10 cellular contexts compared by ENCODE assay signal in the genomic region with DNA sequence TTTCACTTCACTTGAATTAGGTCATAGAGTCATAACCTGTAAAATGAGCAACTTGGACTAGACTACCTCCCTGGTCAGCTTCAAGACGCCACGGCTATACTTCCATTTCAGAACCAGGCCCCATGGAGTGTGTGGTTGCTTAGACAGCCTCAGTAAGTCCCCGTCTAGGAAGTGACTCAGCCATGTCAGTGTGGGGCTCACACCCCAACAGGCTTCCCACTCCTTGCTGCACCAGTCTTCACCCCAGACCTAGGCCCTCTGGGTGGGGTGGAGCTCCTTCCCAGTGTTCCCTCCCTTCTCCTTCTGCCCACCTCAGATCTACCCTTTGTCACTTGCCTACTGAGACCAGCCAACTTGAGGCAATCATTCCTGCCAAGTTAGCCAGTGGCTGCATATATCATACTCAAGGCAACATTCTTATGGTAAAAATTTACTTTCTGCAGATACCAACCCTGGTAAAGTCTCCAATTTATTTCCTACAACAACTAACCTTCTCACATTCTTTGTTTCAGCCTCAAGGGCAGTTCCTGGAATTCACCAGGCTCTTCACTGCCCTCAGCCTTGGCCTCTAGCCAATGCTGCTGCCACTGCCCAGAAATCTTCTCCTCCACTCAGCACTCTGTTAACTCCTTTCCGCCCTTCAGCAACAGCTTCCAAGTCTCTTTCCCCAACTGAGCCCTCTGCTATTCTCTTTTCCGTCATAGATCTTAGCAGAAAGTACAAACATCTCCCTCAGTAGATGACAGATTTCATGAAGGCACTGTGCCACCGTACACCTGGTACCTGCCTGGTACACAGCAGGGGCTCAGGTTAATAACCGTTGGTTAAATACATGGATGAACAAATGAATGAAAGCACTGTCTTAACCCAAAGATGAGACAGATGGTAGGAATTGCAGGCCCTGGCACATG. TPM values are rescaled to one million over a fixed set of nuclear protein-coding genes. Genes with fewer than 3 reads are reported as not detected.
DNase-seq lines count a peak whose midpoint lies in the region; FAIRE-seq and TF ChIP-seq lines count a peak whose summit lies in the region.
"Had no signal": no experiment of that assay in that cellular context is flagged by ENCODE, and none has a peak within 500 bp of the region (broad histone marks: within the 10 kb centered on the region; RNA-seq: fewer than 3 reads in every experiment).

No MANE protein-coding gene starts in this region.

- CTCF ChIA-PET in Calu3 (lab: Charles Lee): no interaction called here

- peaks cover 2% of the 10 kb centered on the region for H3K4me1 ChIP-seq in neural progenitor cell

- no peaks in the 10 kb centered on the region for H4K20me1 ChIP-seq in neural progenitor cell (ENCODE audit: low read depth)

- BruUV-seq in Calu3 (replicated peaks; lab: Mats Ljungman, UMichigan): no TSS peak

- H3K27ac ChIP-seq in neural progenitor cell: no peak overlapping the region

- H3K4me3 ChIP-seq in choroid plexus epithelial cell (ENCODE audit: low read depth, low read length) (no peak overlapping the region), neural progenitor cell (no peak overlapping the region)

- no peaks in the 10 kb centered on the region for H3K9me3 ChIP-seq in neural progenitor cell (ENCODE audit: low read depth)

- H3F3A ChIP-seq in neural progenitor cell (ENCODE audit: low read depth): no peaks in the 10 kb centered on the region

- intact Hi-C loops in Calu3 (cut with micrococcal nuclease; ENCODE audit: unreplicated experiment): loop anchor here (2.0 to 10.0 kb wide), 2 partner anchors 26 to 88 kb away; no protein-coding TSS in a partner anchor

- peak overlapping the region; percentile 9 for H3K27ac Mint-ChIP-seq in Calu3 (ENCODE audit: unreplicated experiment)
- H3K27ac Mint-ChIP-seq in neural progenitor cell: no peak overlapping the region
- H3K27ac Mint-ChIP-seq: T-helper 1 cell treated with Interleukin-12 subunit alpha and Interleukin-12 subunit beta and Interleukin-4 antibody, amounts not matched to agents 30 μg/mL and 1 μg/mL, for 36 hours had no signal

- H3K27me3 Mint-ChIP-seq in Calu3 (ENCODE audit: unreplicated experiment) (peaks cover 8% of the 10 kb centered on the region), neural progenitor cell (ENCODE audit: insufficient read depth, low read depth) (peaks cover 3% of the 10 kb centered on the region)

- H3K36me3 Mint-ChIP-seq in Calu3 (ENCODE audit: insufficient read depth, unreplicated experiment) (no peaks in the 10 kb centered on the region), neural progenitor cell (no peaks in the 10 kb centered on the region)

- H3K4me3 Mint-ChIP-seq in Calu3 (ENCODE audit: low read depth, unreplicated experiment): peak overlapping the region; percentile 3
- H3K4me3 Mint-ChIP-seq in neural progenitor cell: no peak overlapping the region
- H3K4me3 Mint-ChIP-seq: T-helper 1 cell treated with Interleukin-12 subunit alpha and Interleukin-12 subunit beta and Interleukin-4 antibody, amounts not matched to agents 30 μg/mL and 1 μg/mL, for 36 hours had no signal

- H3K9ac ChIP-seq in neural progenitor cell: no peak overlapping the region

- H3K9me3 Mint-ChIP-seq in Calu3 (ENCODE audit: low read depth, unreplicated experiment) (no peaks in the 10 kb centered on the region), neural progenitor cell (no peaks in the 10 kb centered on the region)
- H3K9me3 Mint-ChIP-seq: T-helper 1 cell treated with Interleukin-12 subunit alpha and Interleukin-12 subunit beta and Interleukin-4 antibody, amounts not matched to agents 30 μg/mL and 1 μg/mL, for 36 hours had no signal

- peaks cover 51% of the 10 kb centered on the region for H3K4me1 Mint-ChIP-seq in Calu3 (ENCODE audit: low read depth, unreplicated experiment)
- peaks cover 1% of the 10 kb centered on the region for H3K4me1 Mint-ChIP-seq in neural progenitor cell

- TF ChIP-seq CTCF in Calu3 (IDR thresholded peaks at IDR 0.05; ENCODE audit: unreplicated experiment) (no peak), choroid plexus epithelial cell (conservative IDR thresholded peaks at IDR 0.05; ENCODE audit: low read depth, low read length) (no peak), neural progenitor cell (IDR thresholded peaks at IDR 0.05) (no peak)

- no peak for FAIRE-seq in GM12891 (lab: Jason Lieb, UNC)
- FAIRE-seq: GM18507 had no signal

- H3K79me2 ChIP-seq in neural progenitor cell (ENCODE audit: low read depth): no peaks in the 10 kb centered on the region

- no peaks in the 10 kb centered on the region for H3K27me3 ChIP-seq in neural progenitor cell

- peak; percentile 73 for DNase-seq in Calu3
- peak; percentile 40 for DNase-seq in NCI-H2081 treated with DMSO at 0.1 percent for 48 hours (lab: John Stamatoyannopoulos, UW)
- DNase-seq in choroid plexus epithelial cell (ENCODE audit: low read depth): peak; percentile 12
- peak in 32 of 56 donors; percentile 2 to 59 (median 19) for DNase-seq in nucleus accumbens (lab: John Stamatoyannopoulos, UW)
- DNase-seq in neural progenitor cell (ENCODE audit: low spot score): no peak
- no peak for DNase-seq in GM12891 (ENCODE audit: insufficient read length, low spot score)
- no peak for DNase-seq in GM19240 (ENCODE audit: insufficient read length, low spot score)
- no peak for DNase-seq in iPS-NIHi7 (ENCODE audit: extremely low spot score)

- H3K4me2 ChIP-seq in neural progenitor cell: no peak overlapping the region

- no peak overlapping the region for H2AFZ ChIP-seq in neural progenitor cell (replicated peaks)

- no peaks in the 10 kb centered on the region for H3K36me3 ChIP-seq in neural progenitor cell

- TF ChIP-seq POLR2A in GM12891 (IDR thresholded peaks at IDR 0.05; ENCODE audit: low read depth, low read length): no peak

TF ChIP-seq in GM12891, 5 proteins besides CTCF, POLR2A, EP300 and RAD21:
- TF ChIP-seq PAX5 (IDR thresholded peaks at IDR 0.05; ENCODE audit: insufficient read depth, low read length, severe bottlenecking): no peak
- no peak for TF ChIP-seq TAF1 (IDR thresholded peaks at IDR 0.05; ENCODE audit: low read depth, low read length)
- TF ChIP-seq SPI1 (IDR thresholded peaks at IDR 0.05; ENCODE audit: low read depth, low read length): no peak
- no peak for TF ChIP-seq POLR2AphosphoS5 (IDR thresholded peaks at IDR 0.05; ENCODE audit: low read depth, low read length)
- no peak for TF ChIP-seq POU2F2 (IDR thresholded peaks at IDR 0.05; ENCODE audit: low read depth, low read length)

RNA-seq across cellular contexts. Expression of a gene that starts 31.3 kb away (rescaled TPM):
- total RNA-seq in Calu3 (2022) (25.8 and 28.3 TPM in 2 replicates), neural progenitor cell (ENCODE audit: low replicate concordance) (25.5 and 37.7 TPM in 2 replicates)
- polyA plus RNA-seq in GM12891 (2012; ENCODE audit: low read depth, missing spikeins): 3.8 TPM

Comparison
In these comparisons a context has a peak if more than half of its experiments do, and no peak if none do; other contexts are left out.
1. DNase-seq: peak in Calu3 (single experiment), NCI-H2081 treated with DMSO at 0.1 percent for 48 hours (single experiment), choroid plexus epithelial cell (single experiment) and nucleus accumbens (32 of 56); none in neural progenitor cell (single experiment), GM12891 (single experiment), GM19240 (single experiment) and iPS-NIHi7 (single experiment).